1 cellular context compared by ENCODE assay signal in genomic region chr5:71865665-71866320, GRCh38.
TF ChIP-seq lines count a peak whose summit lies in the region.

No MANE protein-coding gene starts in this region.

TF ChIP-seq in IMR-90, 13 proteins besides CTCF, POLR2A, EP300 and RAD21 (continued from another document):
- TF ChIP-seq ELK1 (IDR thresholded peaks at IDR 0.05; ENCODE audit: borderline replicate concordance, low read depth, low read length): no peak
TF ChIP-seq in IMR-90: peak in this region for 0.
